9 cellular contexts compared by ENCODE assay signal in genomic region chr15:89332446-89332845, GRCh38. TPM values are rescaled to one million over a fixed set of nuclear protein-coding genes. Genes with fewer than 3 reads are reported as not detected.
A peak's percentile ranks its signal among the peaks of the same experiment; 100 is the strongest.
DNase-seq lines count a peak whose midpoint lies in the region; ATAC-seq and TF ChIP-seq lines count a peak whose summit lies in the region.
"Had no signal": no experiment of that assay in that cellular context is flagged by ENCODE, and none has a peak within 500 bp of the region (broad histone marks: within the 10 kb centered on the region; RNA-seq: fewer than 3 reads in every experiment).

No MANE protein-coding gene starts in this region.

- DNase-seq in Calu3 (peak; percentile 41), HFF-Myc (ENCODE audit: extremely low read depth, low read depth) (no peak), amniotic epithelial cell (ENCODE audit: low read depth) (peak; percentile 13), mesothelial cell of epicardium (ENCODE audit: low spot score in 2 of 2, unreplicated experiment in 2 of 2) (no peak), midbrain (lab: John Stamatoyannopoulos, UW) (no peak), NCI-H1048 (lab: John Stamatoyannopoulos, UW) (no peak)

- no TSS peak for BruUV-seq in Calu3 (replicated peaks; lab: Mats Ljungman, UMichigan)

- intact Hi-C loops in Calu3 (cut with micrococcal nuclease; ENCODE audit: unreplicated experiment): no loop called here

- peaks cover 12% of the 10 kb centered on the region for H3K27me3 Mint-ChIP-seq in Calu3 (ENCODE audit: unreplicated experiment)
- peaks cover 10% of the 10 kb centered on the region for H3K27me3 Mint-ChIP-seq in mesothelial cell of epicardium (ENCODE audit: low read depth)

- H3K4me3 Mint-ChIP-seq in Calu3 (ENCODE audit: low read depth, unreplicated experiment): no peak overlapping the region
- H3K4me3 Mint-ChIP-seq in mesothelial cell of epicardium: peak overlapping the region; percentile 57

- H3K27ac Mint-ChIP-seq in Calu3 (ENCODE audit: unreplicated experiment) (no peak overlapping the region), mesothelial cell of epicardium (peak overlapping the region; percentile 47)

- peak; percentile 69 for TF ChIP-seq CTCF in Calu3 (IDR thresholded peaks at IDR 0.05; ENCODE audit: unreplicated experiment)
- peak; percentile 47 for TF ChIP-seq CTCF in HFF-Myc (IDR thresholded peaks at IDR 0.05; ENCODE audit: low read depth, low read length, missing control alignments)
- no peak for TF ChIP-seq CTCF in mesothelial cell of epicardium (IDR thresholded peaks at IDR 0.05; ENCODE audit: unreplicated experiment)

- H3K36me3 Mint-ChIP-seq in Calu3 (ENCODE audit: insufficient read depth, unreplicated experiment) (peaks cover 74% of the 10 kb centered on the region), mesothelial cell of epicardium (peaks cover 17% of the 10 kb centered on the region)

- H3K9me3 Mint-ChIP-seq in Calu3 (ENCODE audit: low read depth, unreplicated experiment): no peaks in the 10 kb centered on the region
- H3K9me3 Mint-ChIP-seq in mesothelial cell of epicardium: no peaks in the 10 kb centered on the region

- H3K4me1 Mint-ChIP-seq in Calu3 (ENCODE audit: low read depth, unreplicated experiment) (peaks cover 37% of the 10 kb centered on the region), mesothelial cell of epicardium (peaks cover 29% of the 10 kb centered on the region)

- peak overlapping the region; percentile 85 for H3K4me3 ChIP-seq in HFF-Myc (replicated peaks; ENCODE audit: low read depth, low read length)
- H3K4me3 ChIP-seq: lung had no signal

- CTCF ChIA-PET in Calu3 (lab: Charles Lee): no interaction called here

- ATAC-seq in GM18861 (IDR thresholded peaks at IDR 0.05; ENCODE audit: unreplicated experiment): no peak
- no peak for ATAC-seq in HG03097 (IDR thresholded peaks at IDR 0.05; ENCODE audit: low FRiP score, unreplicated experiment)

RNA-seq across cellular contexts. Expression of gene POLG, which starts 2.2 kb away (rescaled TPM):
- total RNA-seq in Calu3 (2022): 83.6 and 92.3 TPM in 2 replicates
- 62.6 to 71.6 TPM (median 68.2 TPM) in 3 replicates for total RNA-seq in mesothelial cell of epicardium

Comparison
In these comparisons a context has a peak if more than half of its experiments do, and no peak if none do; other contexts are left out.
1. DNase-seq: peak in Calu3 (single experiment) and amniotic epithelial cell (single experiment); none in HFF-Myc (single experiment), mesothelial cell of epicardium (0 of 2), midbrain (single experiment) and NCI-H1048 (single experiment).